In the genomic region with DNA sequence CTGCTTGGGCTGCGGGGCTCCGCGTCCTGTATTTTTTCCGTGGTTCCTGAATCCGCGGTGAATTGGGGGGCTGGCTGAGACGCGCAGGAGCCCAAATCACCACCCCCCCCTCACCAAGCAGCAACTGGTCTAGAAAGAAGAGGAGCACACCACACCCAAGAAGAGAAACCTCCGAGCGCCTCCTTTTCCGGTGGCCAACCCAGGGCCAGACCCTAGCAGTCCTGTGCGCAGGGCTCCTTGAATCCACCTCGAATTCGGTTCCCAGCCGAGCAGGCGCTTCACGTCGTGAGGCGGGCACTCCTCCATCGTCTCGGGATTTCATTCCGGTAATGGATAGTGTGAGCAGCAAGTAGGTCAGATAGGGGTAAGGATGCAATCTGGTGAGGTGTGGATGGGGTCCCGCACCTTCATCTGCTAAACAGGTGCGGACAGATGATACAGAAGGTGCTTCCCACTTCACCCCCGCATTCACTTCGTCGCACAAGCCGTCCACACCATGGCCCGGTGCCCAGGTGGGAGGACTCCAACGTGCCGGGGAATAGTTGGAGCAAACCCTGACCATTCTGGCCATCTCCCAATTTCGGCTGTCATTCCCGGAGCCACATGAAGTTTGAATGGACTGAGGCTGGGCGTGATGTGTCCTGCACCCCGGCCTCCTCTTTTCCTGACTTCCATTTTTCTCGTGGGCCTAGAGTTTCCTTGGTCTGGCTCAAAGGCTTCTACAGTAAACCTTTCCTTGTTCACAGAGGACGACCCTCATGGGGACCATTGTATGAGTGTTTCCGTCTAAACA, we compare ENCODE assay signal across 10 cellular contexts. TPM values are rescaled to one million over a fixed set of nuclear protein-coding genes. Genes with fewer than 3 reads are reported as not detected.
DNase-seq lines count a peak whose midpoint lies in the region; ATAC-seq and TF ChIP-seq lines count a peak whose summit lies in the region.
"Had no signal": no experiment of that assay in that cellular context is flagged by ENCODE, and none has a peak within 500 bp of the region (broad histone marks: within the 10 kb centered on the region; RNA-seq: fewer than 3 reads in every experiment).

No MANE protein-coding gene starts in this region.

- peaks cover 2% of the 10 kb centered on the region; the same call in 1 of the 3 replicates for H3K4me1 Mint-ChIP-seq in GM23338

- H3K4me3 Mint-ChIP-seq in GM23338 = peak overlapping the region; percentile 68; the same call in 2 of the 3 replicates

- H3K79me2 ChIP-seq in GM23338 (replicated peaks; ENCODE audit: insufficient read depth) = no peaks in the 10 kb centered on the region

- peaks cover 4% of the 10 kb centered on the region; the same call in 1 of the 3 replicates for H3K36me3 Mint-ChIP-seq in GM23338 (ENCODE audit: low read depth)

- intact Hi-C loops in ovary (cut with DNase I) = no loop called here

- WGBS in ovary, 3 donors = 58 to 69% (median 60%) methylated on average over 38 of the region's 38 CpGs

- H3K27me3 ChIP-seq in GM23338 (ENCODE audit: insufficient read depth) (peaks cover 91% of the 10 kb centered on the region), ovary (no peaks in the 10 kb centered on the region)

- H3K36me3 ChIP-seq in GM23338 (ENCODE audit: insufficient read depth) (no peaks in the 10 kb centered on the region), ovary (no peaks in the 10 kb centered on the region)

- peaks cover 40% of the 10 kb centered on the region for H3K9me3 Mint-ChIP-seq in GM23338

- H3K27ac ChIP-seq in GM23338 (ENCODE audit: low read depth) = no peak overlapping the region
- H3K27ac ChIP-seq in ovary = no peak overlapping the region

- H3K4me3 ChIP-seq in AG10803 (ENCODE audit: low read length) = peak overlapping the region; percentile 54
- peak overlapping the region; percentile 68 for H3K4me3 ChIP-seq in GM23338
- H3K4me3 ChIP-seq in epithelial cell of proximal tubule (ENCODE audit: low read depth, low read length) = peak overlapping the region; percentile 26
- peak overlapping the region; percentile 31 for H3K4me3 ChIP-seq in ovary

- TF ChIP-seq POLR2A in ovary (IDR thresholded peaks at IDR 0.05) = no peak

- H3K4me1 ChIP-seq in GM23338 (ENCODE audit: insufficient read depth) (no peaks in the 10 kb centered on the region), ovary (ENCODE audit: insufficient read depth) (peaks cover 3% of the 10 kb centered on the region)

- TF ChIP-seq EP300 in ovary (IDR thresholded peaks at IDR 0.05) = no peak

- H3K27me3 Mint-ChIP-seq in GM23338 (ENCODE audit: insufficient read depth, low read depth, poor library complexity) = peaks cover 52% of the 10 kb centered on the region

- no peak overlapping the region for H3K27ac Mint-ChIP-seq in GM23338

- no peaks in the 10 kb centered on the region for H3F3A ChIP-seq in GM23338 (replicated peaks; ENCODE audit: low read depth)

- ATAC-seq in GM23338 (peak; percentile 13), HG02610 (IDR thresholded peaks at IDR 0.05; ENCODE audit: unreplicated experiment) (no peak)

- DNase-seq in AG10803 (ENCODE audit: low read depth) (no peak), GM23338 (ENCODE audit: low spot score) (peak; percentile 41), epithelial cell of proximal tubule (ENCODE audit: low read depth) (no peak), ovary (peak in 2 of 5 donors; percentile 31 to 53), NCI-H2227 treated with DMSO at 0.1 percent for 48 hours (lab: John Stamatoyannopoulos, UW) (no peak), NCI-H446 (lab: John Stamatoyannopoulos, UW) (no peak)
- DNase-seq in stimulated activated CD4-positive, alpha-beta T cell treated with anti-CD3 and anti-CD28 coated beads, Interleukin-4, amount 100 ng/mL, for 1 hour = no peak
- DNase-seq: DMS79 treated with DMSO at 0.1 percent for 48 hours, trophoblast cell had no signal

- H2AFZ ChIP-seq in GM23338 = peak overlapping the region; percentile 97

- H3K4me2 ChIP-seq in GM23338 = peak overlapping the region; percentile 95

- no peaks in the 10 kb centered on the region for H4K20me1 ChIP-seq in GM23338 (replicated peaks; ENCODE audit: insufficient read depth)

- no peaks in the 10 kb centered on the region for H3K9me3 ChIP-seq in ovary

- TF ChIP-seq CTCF in AG10803 (conservative IDR thresholded peaks at IDR 0.05; ENCODE audit: low read length) (no peak), GM23338 (conservative IDR thresholded peaks at IDR 0.05; ENCODE audit: low read depth in 2 of 2) (no peak), epithelial cell of proximal tubule (conservative IDR thresholded peaks at IDR 0.05; ENCODE audit: low read depth, low read length) (no peak), ovary (IDR thresholded peaks at IDR 0.05) (no peak)

- no peaks in the 10 kb centered on the region for H3K9me2 ChIP-seq in GM23338 (ENCODE audit: insufficient read depth)

TF ChIP-seq in GM23338, 12 proteins besides CTCF, POLR2A, EP300 and RAD21 (continues in another document):
- TF ChIP-seq EZH2 (IDR thresholded peaks at IDR 0.05; ENCODE audit: low read depth, unreplicated experiment) (no peak), REST (IDR thresholded peaks at IDR 0.05; ENCODE audit: unreplicated experiment) (no peak)

RNA-seq across cellular contexts. Expression of gene ZNF273, which starts 19.8 kb away (rescaled TPM):
- total RNA-seq in GM23338 (2014; rRNA removed; shearing (Covaris generic)) = 33.4 and 34.3 TPM in 2 replicates
- polyA plus RNA-seq in GM23338 (2016; fragmentation: Nextera tagmentation; extraction: Ambion mirVana) (14.6 and 16.4 TPM in 2 replicates), ovary (1 to 10 TPM; 4.8 to 5.2 TPM)
- total RNA-seq in epithelial cell of proximal tubule (6.3 and 9.8 TPM in 2 replicates), ovary (10 to 100 TPM in 1 of 7 donors, 1 to 10 TPM in 6; 4.4 to 13.0 (median 7.3) TPM)
